1 cellular context compared by ENCODE assay signal in genomic region chr6:35452186-35453090, GRCh38.
TF ChIP-seq lines count a peak whose summit lies in the region.

FANCE (plus strand) TSS chr6:35452338; CDS start chr6:35452546, 208 bp downstream.

TF ChIP-seq in HepG2, 621 proteins besides CTCF, POLR2A, EP300 and RAD21 (continued from another document and continues in another):
- TF ChIP-seq ZNF18 (CRISPR knock-in tag; IDR thresholded peaks at IDR 0.05; ENCODE audit: insufficient replicate concordance) = peak; percentile 65
- no peak for TF ChIP-seq TBL1XR1 (IDR thresholded peaks at IDR 0.05; ENCODE audit: borderline replicate concordance, low read length, partially characterized antibody)
- TF ChIP-seq PTBP1 (IDR thresholded peaks at IDR 0.05; ENCODE audit: low read depth, low read length, poor library complexity, severe bottlenecking) = no peak
- peak; percentile 72 for TF ChIP-seq THAP11 (CRISPR knock-in tag; IDR thresholded peaks at IDR 0.05)
- no peak for TF ChIP-seq NR1H2 (CRISPR knock-in tag; IDR thresholded peaks at IDR 0.05; ENCODE audit: borderline replicate concordance, low read depth)
- 0 out of 2 replicates have a peak, but pooled peaks have one; percentile 44 for TF ChIP-seq ZNF790 (CRISPR knock-in tag; IDR thresholded peaks at IDR 0.05; ENCODE audit: borderline replicate concordance)
- TF ChIP-seq ZNF775 (CRISPR knock-in tag; IDR thresholded peaks at IDR 0.05; ENCODE audit: borderline replicate concordance) = no peak
- no peak for TF ChIP-seq SP1 (IDR thresholded peaks at IDR 0.05)
- peak; percentile 96 for TF ChIP-seq SP1 (CRISPR knock-in tag; IDR thresholded peaks at IDR 0.05)
- TF ChIP-seq ZNF256 (CRISPR knock-in tag; conservative IDR thresholded peaks at IDR 0.05) = peak; percentile 24; the same call in 1 of the 2 replicates
- peak; percentile 89; the same call in 1 of the 2 replicates for TF ChIP-seq CHCHD3 (CRISPR knock-in tag; IDR thresholded peaks at IDR 0.05)
- no peak for TF ChIP-seq ZNF674 (CRISPR knock-in tag; IDR thresholded peaks at IDR 0.05; ENCODE audit: low read depth)
- no peak; the same call in 1 of the 2 replicates for TF ChIP-seq KLF15 (CRISPR knock-in tag; IDR thresholded peaks at IDR 0.05; ENCODE audit: borderline replicate concordance)
- peak; percentile 52; the same call in 1 of the 2 replicates for TF ChIP-seq HOXD1 (CRISPR knock-in tag; IDR thresholded peaks at IDR 0.05)
- no peak for TF ChIP-seq LCORL (IDR thresholded peaks at IDR 0.05)
- TF ChIP-seq LCORL (CRISPR knock-in tag; IDR thresholded peaks at IDR 0.05) = no peak; the same call in 1 of the 2 replicates
- peak; percentile 69; the same call in 1 of the 2 replicates for TF ChIP-seq ZNF33B (CRISPR knock-in tag; IDR thresholded peaks at IDR 0.05)
- no peak for TF ChIP-seq PAWR (CRISPR knock-in tag; IDR thresholded peaks at IDR 0.05; ENCODE audit: borderline replicate concordance)
- TF ChIP-seq SP2 (CRISPR knock-in tag; IDR thresholded peaks at IDR 0.05) = peak; percentile 48; the same call in 1 of the 2 replicates
- TF ChIP-seq RORA (CRISPR knock-in tag; IDR thresholded peaks at IDR 0.05) = no peak
- TF ChIP-seq IKZF1 (IDR thresholded peaks at IDR 0.05) = no peak
- TF ChIP-seq ZNF343 (CRISPR knock-in tag; IDR thresholded peaks at IDR 0.05) = no peak
- TF ChIP-seq ZNF557 (CRISPR knock-in tag; IDR thresholded peaks at IDR 0.05) = peak; percentile 86; the same call in 1 of the 2 replicates
- TF ChIP-seq MTF2 (CRISPR knock-in tag; IDR thresholded peaks at IDR 0.05; ENCODE audit: borderline replicate concordance) = peak; percentile 5; the same call in 1 of the 2 replicates
- TF ChIP-seq ZBTB8A (CRISPR knock-in tag; IDR thresholded peaks at IDR 0.05; ENCODE audit: borderline replicate concordance, low read depth) = no peak
- TF ChIP-seq HNF1A (IDR thresholded peaks at IDR 0.05; ENCODE audit: low read depth) = no peak
- TF ChIP-seq HNF1A (CRISPR knock-in tag; IDR thresholded peaks at IDR 0.05; ENCODE audit: borderline replicate concordance) = no peak; the same call in 1 of the 2 replicates
- peak; percentile 61 for TF ChIP-seq SOX5 (CRISPR knock-in tag; IDR thresholded peaks at IDR 0.05; ENCODE audit: borderline replicate concordance)
- peak; percentile 92 for TF ChIP-seq E2F1 (CRISPR knock-in tag; IDR thresholded peaks at IDR 0.05)
- no peak for TF ChIP-seq ZFP62 (CRISPR knock-in tag; IDR thresholded peaks at IDR 0.05)
- TF ChIP-seq FOXJ3 (CRISPR knock-in tag; IDR thresholded peaks at IDR 0.05; ENCODE audit: borderline replicate concordance) = no peak
- no peak for TF ChIP-seq JUN (CRISPR knock-in tag; IDR thresholded peaks at IDR 0.05)
- no peak for TF ChIP-seq SNRNP70 (IDR thresholded peaks at IDR 0.05; ENCODE audit: low read depth, low read length)
- TF ChIP-seq BORCS8-MEF2B (CRISPR knock-in tag; IDR thresholded peaks at IDR 0.05) = peak; percentile 96
- TF ChIP-seq ATF1 (CRISPR knock-in tag; IDR thresholded peaks at IDR 0.05) = no peak
- no peak for TF ChIP-seq LBX2 (CRISPR knock-in tag; IDR thresholded peaks at IDR 0.05; ENCODE audit: borderline replicate concordance)
- TF ChIP-seq ZNF589 (CRISPR knock-in tag; conservative IDR thresholded peaks at IDR 0.05) = no peak
- TF ChIP-seq BRF2 (CRISPR knock-in tag; IDR thresholded peaks at IDR 0.05) = peak; percentile 98
- peak; percentile 64; the same call in 1 of the 2 replicates for TF ChIP-seq BHLHE40 (IDR thresholded peaks at IDR 0.05; ENCODE audit: low read length)
- no peak for TF ChIP-seq THAP8 (CRISPR knock-in tag; IDR thresholded peaks at IDR 0.05; ENCODE audit: borderline replicate concordance)
- TF ChIP-seq HMGXB4 (CRISPR knock-in tag; IDR thresholded peaks at IDR 0.05; ENCODE audit: borderline replicate concordance in 1 of 2, low read depth in 1 of 2) = 0 out of 4 replicates have a peak, but pooled peaks of 1 of the 2 experiments have one; percentile 39
- no peak for TF ChIP-seq JUNB (CRISPR knock-in tag; IDR thresholded peaks at IDR 0.05; ENCODE audit: borderline replicate concordance)
- peak; percentile 81; the same call in 1 of the 2 replicates for TF ChIP-seq ZNF776 (CRISPR knock-in tag; IDR thresholded peaks at IDR 0.05)
- peak; percentile 61 for TF ChIP-seq ZNF574 (CRISPR knock-in tag; IDR thresholded peaks at IDR 0.05)
- no peak for TF ChIP-seq FOXK1 (CRISPR knock-in tag; IDR thresholded peaks at IDR 0.05; ENCODE audit: borderline replicate concordance, low read depth)
- no peak for TF ChIP-seq ZNF670 (CRISPR knock-in tag; IDR thresholded peaks at IDR 0.05; ENCODE audit: borderline replicate concordance)
- TF ChIP-seq HOXA7 (CRISPR knock-in tag; IDR thresholded peaks at IDR 0.05) = no peak
- TF ChIP-seq FOXP1 (IDR thresholded peaks at IDR 0.05) = no peak
- TF ChIP-seq FOXP1 (CRISPR knock-in tag; IDR thresholded peaks at IDR 0.05) = peak; percentile 40
- peak; percentile 80 for TF ChIP-seq GATAD1 (CRISPR knock-in tag; IDR thresholded peaks at IDR 0.05)
- TF ChIP-seq ZNF292 (CRISPR knock-in tag; IDR thresholded peaks at IDR 0.05; ENCODE audit: borderline replicate concordance, low read depth) = no peak
- no peak for TF ChIP-seq TEAD3 (CRISPR knock-in tag; optimal IDR thresholded peaks at IDR 0.05; ENCODE audit: borderline replicate concordance)
- TF ChIP-seq ZNF501 (CRISPR knock-in tag; IDR thresholded peaks at IDR 0.05) = peak; percentile 92
- no peak for TF ChIP-seq ATF6 (CRISPR knock-in tag; conservative IDR thresholded peaks at IDR 0.05)
- peak; percentile 48 for TF ChIP-seq AGO2 (optimal IDR thresholded peaks at IDR 0.05; ENCODE audit: low read depth, low read length)
- TF ChIP-seq ZNF225 (CRISPR knock-in tag; IDR thresholded peaks at IDR 0.05) = peak; percentile 21; the same call in 1 of the 2 replicates
- TF ChIP-seq ZNF124 (CRISPR knock-in tag; IDR thresholded peaks at IDR 0.05) = no peak
- no peak for TF ChIP-seq ZNF558 (CRISPR knock-in tag; IDR thresholded peaks at IDR 0.05; ENCODE audit: borderline replicate concordance)
- no peak for TF ChIP-seq RBAK (CRISPR knock-in tag; IDR thresholded peaks at IDR 0.05)
